26 cellular contexts compared by ENCODE assay signal in the genomic region with DNA sequence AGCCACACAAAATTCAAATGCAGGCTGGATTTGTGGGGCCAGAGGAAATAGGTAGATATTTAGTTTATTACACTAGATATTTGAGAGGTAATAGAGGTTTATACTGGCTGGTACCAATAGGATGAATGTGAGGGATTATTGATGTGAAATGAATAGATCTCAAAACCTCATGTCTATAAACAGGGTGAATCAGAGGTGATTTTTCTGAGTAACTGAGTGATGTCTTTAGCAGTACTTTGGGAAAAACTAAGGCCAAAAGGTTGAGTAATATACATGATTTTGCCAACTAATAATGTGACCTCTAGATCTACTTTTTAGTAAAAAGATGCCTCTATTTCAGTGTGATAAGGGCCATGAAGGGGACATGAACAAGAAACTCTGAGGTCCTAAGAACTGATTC.
"Had no signal": no experiment of that assay in that cellular context is flagged by ENCODE, and none has a peak within 500 bp of the region (broad histone marks: within the 10 kb centered on the region; RNA-seq: fewer than 3 reads in every experiment).

No MANE protein-coding gene starts in this region.

- H3K4me1 ChIP-seq: colonic mucosa, gastroesophageal sphincter, left ventricle myocardium inferior, lower lobe of right lung, pancreas, testis, tibial nerve, upper lobe of right lung, vagina had no signal

- H3K36me3 Mint-ChIP-seq: immature natural killer cell; naive B cell; stimulated activated naive B cell treated with anti-CD40 and anti-IgM and Interleukin-4, amounts not matched to agents 10 μg/mL and 1 μg/mL and 100 μg/mL, for 72 hours had no signal

- ATAC-seq: esophagus mucosa; gastroesophageal sphincter; left cardiac atrium; lower lobe of right lung; pancreas; right cardiac atrium; stimulated activated naive B cell treated with anti-CD40 and anti-IgM and Interleukin-4, amounts not matched to agents 10 μg/mL and 1 μg/mL and 100 μg/mL, for 72 hours; stimulated activated naive CD8-positive, alpha-beta T cell treated with anti-CD3 and anti-CD28 coated beads, Interleukin-15, amount 100 ng/mL, for 72 hours; upper lobe of right lung had no signal

- H3K36me3 ChIP-seq: colonic mucosa, gastroesophageal sphincter, left ventricle myocardium inferior, lower lobe of right lung, pancreas, tibial nerve, upper lobe of right lung, vagina had no signal

- H3K27ac Mint-ChIP-seq: endodermal cell; immature natural killer cell; nephron; progenitor cell of endocrine pancreas; stimulated activated naive B cell treated with anti-CD40 and anti-IgM and Interleukin-4, amounts not matched to agents 10 μg/mL and 1 μg/mL and 100 μg/mL, for 72 hours; stimulated activated naive CD8-positive, alpha-beta T cell treated with anti-CD3 and anti-CD28 coated beads, Interleukin-15, amount 100 ng/mL, for 72 hours had no signal

- H3K4me1 Mint-ChIP-seq: immature natural killer cell; naive B cell; stimulated activated naive B cell treated with anti-CD40 and anti-IgM and Interleukin-4, amounts not matched to agents 10 μg/mL and 1 μg/mL and 100 μg/mL, for 72 hours; stimulated activated naive CD8-positive, alpha-beta T cell treated with anti-CD3 and anti-CD28 coated beads, Interleukin-15, amount 100 ng/mL, for 72 hours had no signal

- H3K4me3 Mint-ChIP-seq: endodermal cell; immature natural killer cell; naive B cell; nephron; stimulated activated naive B cell treated with anti-CD40 and anti-IgM and Interleukin-4, amounts not matched to agents 10 μg/mL and 1 μg/mL and 100 μg/mL, for 72 hours; stimulated activated naive CD8-positive, alpha-beta T cell treated with anti-CD3 and anti-CD28 coated beads, Interleukin-15, amount 100 ng/mL, for 72 hours had no signal

- H3K27me3 ChIP-seq: colonic mucosa, gastroesophageal sphincter, pancreas, testis, tibial nerve, upper lobe of right lung, vagina had no signal

- FAIRE-seq: endothelial cell of umbilical vein, pancreas had no signal

- H3K9me3 ChIP-seq: colonic mucosa, gastroesophageal sphincter, left ventricle myocardium inferior, lower lobe of right lung, pancreas, testis, tibial nerve, upper lobe of right lung, vagina had no signal

- H3K9me3 Mint-ChIP-seq: endodermal cell; immature natural killer cell; naive B cell; nephron; stimulated activated naive B cell treated with anti-CD40 and anti-IgM and Interleukin-4, amounts not matched to agents 10 μg/mL and 1 μg/mL and 100 μg/mL, for 72 hours; stimulated activated naive CD8-positive, alpha-beta T cell treated with anti-CD3 and anti-CD28 coated beads, Interleukin-15, amount 100 ng/mL, for 72 hours had no signal

- H3K4me3 ChIP-seq: colonic mucosa, gastroesophageal sphincter, left ventricle myocardium inferior, lower lobe of right lung, pancreas, testis, tibial nerve, upper lobe of right lung, vagina had no signal

- DNase-seq: colonic mucosa; dermis blood vessel endothelial cell; endodermal cell; foreskin fibroblast; glutamatergic neuron; immature natural killer cell; left cardiac atrium; left ventricle myocardium inferior; lower lobe of right lung; mesendoderm; naive B cell; occipital lobe; pancreas; right cardiac atrium; stimulated activated CD4-positive, alpha-beta T cell treated with anti-CD3 and anti-CD28 coated beads, Interleukin-4, amount 100 ng/mL, for 24 hours; stimulated activated naive B cell treated with anti-CD40 and anti-IgM and Interleukin-4, amounts not matched to agents 10 μg/mL and 1 μg/mL and 100 μg/mL, for 72 hours; stimulated activated naive CD8-positive, alpha-beta T cell treated with anti-CD3 and anti-CD28 coated beads, Interleukin-15, amount 100 ng/mL, for 72 hours; testis; upper lobe of right lung had no signal

- H3K27me3 Mint-ChIP-seq: progenitor cell of endocrine pancreas had no signal

- H3K27ac ChIP-seq: colonic mucosa, gastroesophageal sphincter, left ventricle myocardium inferior, lower lobe of right lung, pancreas, testis, tibial nerve, upper lobe of right lung, vagina had no signal
